In the genomic region with DNA sequence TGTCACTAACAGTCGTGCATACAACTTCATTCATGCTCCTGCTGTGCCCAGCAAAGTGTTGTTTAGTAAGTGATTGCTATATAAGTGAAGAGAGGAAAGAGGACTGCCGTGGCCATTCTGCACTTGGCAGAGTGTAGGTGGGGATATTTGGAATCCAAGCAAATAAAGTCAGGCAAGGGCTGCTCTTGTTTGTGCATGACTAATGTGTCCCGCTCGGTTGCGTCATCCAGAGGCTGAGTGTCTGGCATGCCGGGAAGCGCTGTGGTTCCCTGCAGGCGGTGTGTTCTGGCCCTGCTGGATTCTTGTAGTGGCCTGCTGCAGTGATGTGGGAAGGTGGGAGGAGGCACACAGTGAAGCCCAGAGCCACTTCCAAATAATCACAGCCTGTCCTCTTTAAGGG, we compare ENCODE assay signal across 9 cellular contexts.
DNase-seq lines count a peak whose midpoint lies in the region; ATAC-seq and TF ChIP-seq lines count a peak whose summit lies in the region.
"Had no signal": no experiment of that assay in that cellular context is flagged by ENCODE, and none has a peak within 500 bp of the region (broad histone marks: within the 10 kb centered on the region; RNA-seq: fewer than 3 reads in every experiment).

No MANE protein-coding gene starts in this region.

- POLR2A ChIA-PET in activated CD8-positive, alpha-beta T cell treated with anti-CD3 and anti-CD28 coated beads, Interleukin-2, amount 10 ng/mL, durations not matched to agents 7 days and 5 days (lab: Charles Lee) = no interaction called here

- no peaks in the 10 kb centered on the region for H3K27me3 Mint-ChIP-seq in mesothelial cell of epicardium (ENCODE audit: low read depth)
- H3K27me3 Mint-ChIP-seq in activated CD8-positive, alpha-beta T cell treated with anti-CD3 and anti-CD28 coated beads, Interleukin-2, amount 10 ng/mL, durations not matched to agents 7 days and 5 days (ENCODE audit: low read depth) = peaks cover 30% of the 10 kb centered on the region

- CTCF ChIA-PET in activated CD8-positive, alpha-beta T cell treated with anti-CD3 and anti-CD28 coated beads, Interleukin-2, amount 10 ng/mL, durations not matched to agents 7 days and 5 days (lab: Charles Lee) = interaction anchor here (1.0 to 2.3 kb wide), 2 partner anchors 281 to 657 kb away, joined by 3 to 13 read pairs; no protein-coding TSS in a partner anchor

- H3K4me3 Mint-ChIP-seq in mesothelial cell of epicardium = no peak overlapping the region
- H3K4me3 Mint-ChIP-seq in activated CD8-positive, alpha-beta T cell treated with anti-CD3 and anti-CD28 coated beads, Interleukin-2, amount 10 ng/mL, durations not matched to agents 7 days and 5 days = no peak overlapping the region
- H3K4me3 Mint-ChIP-seq: activated naive CD8-positive, alpha-beta T cell had no signal

- TF ChIP-seq CTCF in mesothelial cell of epicardium (IDR thresholded peaks at IDR 0.05; ENCODE audit: unreplicated experiment) = no peak

- no peaks in the 10 kb centered on the region for H3K36me3 Mint-ChIP-seq in mesothelial cell of epicardium
- H3K36me3 Mint-ChIP-seq in activated CD8-positive, alpha-beta T cell treated with anti-CD3 and anti-CD28 coated beads, Interleukin-2, amount 10 ng/mL, durations not matched to agents 7 days and 5 days (ENCODE audit: low read depth) = no peaks in the 10 kb centered on the region
- H3K36me3 Mint-ChIP-seq: activated naive CD8-positive, alpha-beta T cell had no signal

- H3K4me1 Mint-ChIP-seq in mesothelial cell of epicardium = peaks cover 14% of the 10 kb centered on the region
- peaks cover 1% of the 10 kb centered on the region for H3K4me1 Mint-ChIP-seq in activated CD8-positive, alpha-beta T cell treated with anti-CD3 and anti-CD28 coated beads, Interleukin-2, amount 10 ng/mL, durations not matched to agents 7 days and 5 days (ENCODE audit: low read depth)

- ATAC-seq in GM19463 (IDR thresholded peaks at IDR 0.05; ENCODE audit: unreplicated experiment) = no peak
- no peak for ATAC-seq in HG03354 (IDR thresholded peaks at IDR 0.05; ENCODE audit: poor library complexity, severe bottlenecking, unreplicated experiment)
- no peak for ATAC-seq in HG03432 (IDR thresholded peaks at IDR 0.05; ENCODE audit: unreplicated experiment)
- no peak for ATAC-seq in activated CD8-positive, alpha-beta T cell treated with anti-CD3 and anti-CD28 coated beads, Interleukin-2, amount 10 ng/mL, durations not matched to agents 7 days and 5 days

- H3K9me3 Mint-ChIP-seq in mesothelial cell of epicardium = no peaks in the 10 kb centered on the region
- no peaks in the 10 kb centered on the region for H3K9me3 Mint-ChIP-seq in activated CD8-positive, alpha-beta T cell treated with anti-CD3 and anti-CD28 coated beads, Interleukin-2, amount 10 ng/mL, durations not matched to agents 7 days and 5 days (ENCODE audit: insufficient read depth)

- peak overlapping the region; percentile 60 for H3K27ac Mint-ChIP-seq in mesothelial cell of epicardium
- no peak overlapping the region for H3K27ac Mint-ChIP-seq in activated CD8-positive, alpha-beta T cell treated with anti-CD3 and anti-CD28 coated beads, Interleukin-2, amount 10 ng/mL, durations not matched to agents 7 days and 5 days
- H3K27ac Mint-ChIP-seq: activated naive CD8-positive, alpha-beta T cell had no signal

- DNase-seq in C1 segment of cervical spinal cord (lab: John Stamatoyannopoulos, UW) (peak in 9 of 14 donors; percentile 1 to 83 (median 20)), NCI-H2196 treated with DMSO at 0.1 percent for 48 hours (lab: John Stamatoyannopoulos, UW; ENCODE audit: unreplicated experiment) (peak; percentile 51), ecto neural progenitor cell (ENCODE audit: low spot score) (peak; percentile 53), mesothelial cell of epicardium (ENCODE audit: low spot score in 2 of 2, unreplicated experiment in 2 of 2) (peak; percentile 35 to 58)
- DNase-seq in activated CD8-positive, alpha-beta T cell treated with anti-CD3 and anti-CD28 coated beads, Interleukin-2, amount 10 ng/mL, durations not matched to agents 7 days and 5 days = no peak
